In the genomic region with DNA sequence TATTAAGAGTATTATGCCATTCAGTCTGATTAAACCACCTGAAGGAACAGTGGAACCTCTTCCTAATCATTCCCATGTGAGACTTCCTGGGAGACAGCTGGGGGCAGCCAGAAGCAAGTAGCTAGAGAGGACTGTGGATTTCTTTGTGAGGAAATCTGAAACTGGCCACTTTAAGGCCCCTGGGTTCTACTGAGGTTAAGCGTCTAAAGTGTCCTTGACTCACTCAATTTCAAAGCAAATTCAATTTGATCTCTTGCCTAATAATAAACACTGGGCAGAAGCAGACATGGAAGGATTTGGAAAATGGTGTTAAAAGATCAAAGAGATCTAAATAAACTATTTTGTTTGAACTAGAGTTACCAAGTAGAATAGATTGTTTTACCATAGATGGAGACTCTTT, we compare ENCODE assay signal across 17 cellular contexts.
"Had no signal": no experiment of that assay in that cellular context is flagged by ENCODE, and none has a peak within 500 bp of the region (broad histone marks: within the 10 kb centered on the region; RNA-seq: fewer than 3 reads in every experiment).

No MANE protein-coding gene starts in this region.

- H3K27me3 ChIP-seq: esophagus squamous epithelium, pancreas, right lobe of liver, transverse colon, vagina had no signal

- DNase-seq: dermis blood vessel endothelial cell; effector memory CD4-positive, alpha-beta T cell; esophagus squamous epithelium; head of caudate nucleus; natural killer cell; pancreas; right lobe of liver; small intestine; stimulated activated CD4-positive, alpha-beta T cell treated with anti-CD3 and anti-CD28 coated beads, Interleukin-15, amount 100 ng/mL, for 24 hours; stimulated activated CD4-positive, alpha-beta T cell treated with anti-CD3 and anti-CD28 coated beads, Interleukin-2, amount 100 ng/mL, for 48 hours; stimulated activated naive B cell treated with anti-CD40 and anti-IgM and Interleukin-4, amounts not matched to agents 10 μg/mL and 1 μg/mL and 100 μg/mL, for 72 hours; stimulated activated naive CD8-positive, alpha-beta T cell treated with anti-CD3 and anti-CD28 coated beads, Interleukin-15, amount 100 ng/mL, for 72 hours; transverse colon had no signal

- H3K4me1 ChIP-seq: right lobe of liver, transverse colon, vagina had no signal

- ATAC-seq: natural killer cell; pancreas; right lobe of liver; stimulated activated naive B cell treated with anti-CD40 and anti-IgM and Interleukin-4, amounts not matched to agents 10 μg/mL and 1 μg/mL and 100 μg/mL, for 72 hours; stimulated activated naive CD8-positive, alpha-beta T cell treated with anti-CD3 and anti-CD28 coated beads, Interleukin-15, amount 100 ng/mL, for 72 hours had no signal

- H3K36me3 ChIP-seq: esophagus squamous epithelium, pancreas, right lobe of liver, suprapubic skin, transverse colon, vagina had no signal

- H3K9me3 ChIP-seq: esophagus squamous epithelium, pancreas, right lobe of liver, suprapubic skin, transverse colon, vagina had no signal

- H3K27ac ChIP-seq: coronary artery, pancreas, right lobe of liver, suprapubic skin, transverse colon, vagina had no signal

- H3K4me3 ChIP-seq: coronary artery, esophagus squamous epithelium, lung, pancreas, right lobe of liver, suprapubic skin, transverse colon, vagina had no signal
